Comparison of ENCODE assay signal across 8 cellular contexts in genomic region chr11:58059011-58059358, GRCh38. TPM values are rescaled to one million over a fixed set of nuclear protein-coding genes. Genes with fewer than 3 reads are reported as not detected.
DNase-seq lines count a peak whose midpoint lies in the region; FAIRE-seq and TF ChIP-seq lines count a peak whose summit lies in the region.

No MANE protein-coding gene starts in this region.

- no peak overlapping the region for H3K4ac ChIP-seq in neuronal stem cell (ENCODE audit: low read length)

- H3K14ac ChIP-seq in neuronal stem cell (ENCODE audit: low read length): no peak overlapping the region

- peak overlapping the region; percentile 86 for H3K18ac ChIP-seq in neuronal stem cell (ENCODE audit: low read length)

- H4K91ac ChIP-seq in neuronal stem cell (ENCODE audit: low read depth, low read length, poor library complexity): no peak overlapping the region

- no peaks in the 10 kb centered on the region for H3K27me3 ChIP-seq in neuronal stem cell (ENCODE audit: control insufficient read depth in 3 of 3, insufficient read depth in 3 of 3, low read depth in 1 of 3, low read length in 3 of 3)

- no peak overlapping the region for H3K4me2 ChIP-seq in neuronal stem cell (ENCODE audit: insufficient read depth, low read length, poor library complexity, severe bottlenecking)

- DNase-seq in AG10803 (ENCODE audit: low read depth) (peak; percentile 92), RCC 7860 (ENCODE audit: low spot score) (peak; percentile 94), fibroblast of villous mesenchyme (ENCODE audit: low read depth) (peak; percentile 74), neuronal stem cell (ENCODE audit: low spot score) (peak; percentile 43), germinal center (ENCODE audit: low spot score) (no peak), D341Med (ENCODE audit: low spot score) (no peak), T-helper 2 cell (no peak), NCI-H524 (lab: John Stamatoyannopoulos, UW) (no peak)

- H2BK12ac ChIP-seq in neuronal stem cell (ENCODE audit: low read length): peak overlapping the region; percentile 33

- no peak overlapping the region for H3K9ac ChIP-seq in neuronal stem cell (ENCODE audit: low read depth, low read length, poor library complexity)

- H3K27ac ChIP-seq in neuronal stem cell (replicated peaks; ENCODE audit: low read length): peak overlapping the region; percentile 17

- H2AK5ac ChIP-seq in neuronal stem cell (ENCODE audit: low read depth, low read length): no peak overlapping the region

- H4K8ac ChIP-seq in neuronal stem cell (ENCODE audit: low read depth, low read length): no peak overlapping the region

- H3K36me3 ChIP-seq in neuronal stem cell (replicated peaks in 1 of 2; ENCODE audit: control insufficient read depth in 2 of 2, insufficient read depth in 2 of 2, low read length in 2 of 2): no peaks in the 10 kb centered on the region

- no peak overlapping the region for H3K23ac ChIP-seq in neuronal stem cell (ENCODE audit: low read depth, low read length, poor library complexity)

- peaks cover 8% of the 10 kb centered on the region in 2 donors for H3K4me1 ChIP-seq in neuronal stem cell (ENCODE audit: control insufficient read depth in 2 of 2, insufficient read depth in 1 of 2, low read depth in 1 of 2, low read length in 2 of 2)

- H2BK5ac ChIP-seq in neuronal stem cell (ENCODE audit: low read length): peak overlapping the region; percentile 69

- no CpG with 5 or more reads among the region's 4 CpGs for WGBS in neuronal stem cell (ENCODE audit: extremely low coverage in 2 of 2, insufficient read length in 2 of 2, insufficient replicate concordance in 1 of 2), 2 donors

- TF ChIP-seq CTCF in AG10803 (conservative IDR thresholded peaks at IDR 0.05; ENCODE audit: low read length) (no peak), fibroblast of villous mesenchyme (IDR thresholded peaks at IDR 0.05; ENCODE audit: insufficient read depth, low read depth, low read length) (no peak)

- no peaks in the 10 kb centered on the region for H3K9me3 ChIP-seq in neuronal stem cell (replicated peaks in 1 of 2; ENCODE audit: control insufficient read depth in 2 of 2, insufficient read depth in 1 of 2, low read depth in 1 of 2, low read length in 2 of 2)

- H2AFZ ChIP-seq in neuronal stem cell (ENCODE audit: low read length): peak overlapping the region; percentile 31

- H3K4me3 ChIP-seq in AG10803 (ENCODE audit: low read length) (no peak overlapping the region), fibroblast of villous mesenchyme (ENCODE audit: low read depth, low read length) (no peak overlapping the region), neuronal stem cell (ENCODE audit: low read length in 2 of 2) (no peak overlapping the region)

- FAIRE-seq in RCC 7860 (lab: Jason Lieb, UNC): peak; percentile 93

- no peak overlapping the region for H2BK120ac ChIP-seq in neuronal stem cell (ENCODE audit: low read depth, low read length)

- H2BK15ac ChIP-seq in neuronal stem cell (ENCODE audit: low read length): no peak overlapping the region

- no peaks in the 10 kb centered on the region for H3K79me1 ChIP-seq in neuronal stem cell (ENCODE audit: low read depth, low read length)

RNA-seq across cellular contexts. Expression of gene OR6Q1, which starts 28.2 kb away (rescaled TPM):
- not detected in 2 replicates for total RNA-seq in fibroblast of villous mesenchyme
- polyA plus RNA-seq in neuronal stem cell (2013, experiment 1 of 2): not detected
- polyA plus RNA-seq in neuronal stem cell (2013, experiment 2 of 2): not detected

RNA-seq across cellular contexts. Expression of gene OR9Q1, which starts 35.3 kb away (rescaled TPM):
- not detected in 2 replicates for total RNA-seq in fibroblast of villous mesenchyme
- not detected for polyA plus RNA-seq in neuronal stem cell (2013, experiment 1 of 2)
- not detected for polyA plus RNA-seq in neuronal stem cell (2013, experiment 2 of 2)

Comparison
In these comparisons a context has a peak if more than half of its experiments do, and no peak if none do; other contexts are left out.
1. DNase-seq: peak in AG10803 (single experiment), RCC 7860 (single experiment), fibroblast of villous mesenchyme (single experiment) and neuronal stem cell (single experiment); none in germinal center (single experiment), D341Med (single experiment), T-helper 2 cell (0 of 5) and NCI-H524 (0 of 2).